Comparison of ENCODE assay signal across 16 cellular contexts in the genomic region with DNA sequence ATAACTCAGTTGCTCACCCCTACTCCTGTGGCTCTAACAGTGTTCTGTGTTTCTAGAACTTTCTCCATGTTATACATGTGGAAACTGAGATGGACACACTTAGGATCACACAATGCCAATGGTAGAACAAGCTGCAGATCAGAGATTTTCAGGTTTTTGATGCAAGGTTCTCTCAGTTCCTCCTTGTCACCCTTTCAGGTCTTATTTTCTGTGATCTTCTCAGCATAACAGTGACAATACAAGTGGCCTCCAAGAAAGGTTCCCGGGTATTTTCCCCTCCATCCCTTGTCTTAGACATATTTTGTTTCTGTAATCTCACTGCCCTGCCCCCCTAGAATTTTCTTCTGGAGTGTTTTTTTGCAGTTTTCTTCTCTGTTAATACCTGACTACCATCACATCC. TPM values are rescaled to one million over a fixed set of nuclear protein-coding genes. Genes with fewer than 3 reads are reported as not detected.
DNase-seq lines count a peak whose midpoint lies in the region; ATAC-seq, FAIRE-seq and TF ChIP-seq lines count a peak whose summit lies in the region.
"Had no signal": no experiment of that assay in that cellular context is flagged by ENCODE, and none has a peak within 500 bp of the region (broad histone marks: within the 10 kb centered on the region; RNA-seq: fewer than 3 reads in every experiment).

No MANE protein-coding gene starts in this region.

- H3K9ac ChIP-seq in SK-N-SH: no peak overlapping the region

- no peaks in the 10 kb centered on the region for H3K9me2 ChIP-seq in SK-N-SH

- H3K27me3 Mint-ChIP-seq in activated B cell treated with CpG ODN at 0.5 μM for 24 hours: no peaks in the 10 kb centered on the region
- no peaks in the 10 kb centered on the region for H3K27me3 Mint-ChIP-seq in activated CD4-positive, alpha-beta T cell treated with anti-CD3 and anti-CD28 coated beads, Interleukin-2, amount 10 ng/mL, durations not matched to agents 7 days and 5 days
- peaks cover 72% of the 10 kb centered on the region for H3K27me3 Mint-ChIP-seq in T-helper 2 cell treated with Interferon-gamma antibody and Interleukin-4, amounts not matched to agents 5 μg/mL and 100 μg/mL, for 36 hours (ENCODE audit: low read depth)
- H3K27me3 Mint-ChIP-seq: stimulated activated naive CD8-positive, alpha-beta T cell treated with anti-CD3 and anti-CD28 coated beads, Interleukin-15, Interleukin-2, amounts not matched to agents 100 ng/mL and 50 ng/mL, for 24 hours had no signal

- POLR2A ChIA-PET in activated B cell treated with CpG ODN at 0.5 μM for 24 hours (lab: Charles Lee) (interaction anchor here (0.7 to 1.4 kb wide), 7 partner anchors 14 to 128 kb away, joined by 3 to 7 read pairs (median 3); no protein-coding TSS in a partner anchor), SK-N-SH (lab: Yijun Ruan, JAX) (no interaction called here)
- POLR2A ChIA-PET in activated CD4-positive, alpha-beta T cell treated with anti-CD3 and anti-CD28 coated beads, Interleukin-2, amount 10 ng/mL, durations not matched to agents 7 days and 5 days (lab: Charles Lee): no interaction called here

- H3K36me3 ChIP-seq in right atrium auricular region (no peaks in the 10 kb centered on the region), SK-N-SH (replicated peaks in 1 of 2; ENCODE audit: control insufficient read depth in 1 of 2, insufficient read depth in 2 of 2, low read length in 1 of 2) (no peaks in the 10 kb centered on the region)

- no peaks in the 10 kb centered on the region for H3K36me3 Mint-ChIP-seq in activated B cell treated with CpG ODN at 0.5 μM for 24 hours (ENCODE audit: low read depth)
- H3K36me3 Mint-ChIP-seq in activated CD4-positive, alpha-beta T cell treated with anti-CD3 and anti-CD28 coated beads, Interleukin-2, amount 10 ng/mL, durations not matched to agents 7 days and 5 days (ENCODE audit: low read depth): peaks cover 28% of the 10 kb centered on the region
- no peaks in the 10 kb centered on the region for H3K36me3 Mint-ChIP-seq in T-helper 2 cell treated with Interferon-gamma antibody and Interleukin-4, amounts not matched to agents 5 μg/mL and 100 μg/mL, for 36 hours (ENCODE audit: low read depth)
- H3K36me3 Mint-ChIP-seq: activated naive CD4-positive, alpha-beta T cell treated with anti-CD3 and anti-CD28 coated beads, Interleukin-2, amount 50 U/mL, for 72 hours had no signal

- no peak overlapping the region for H3K27ac ChIP-seq in right atrium auricular region
- no peak overlapping the region for H3K27ac ChIP-seq in SK-N-SH (ENCODE audit: low read depth in 2 of 2, low read length in 1 of 2)
- H3K27ac ChIP-seq: C4-2B had no signal

- H3K4me2 ChIP-seq in SK-N-SH: no peak overlapping the region

- DNase-seq in GM18507 (ENCODE audit: extremely low spot score, insufficient read length, low read depth) (no peak), activated B cell treated with CpG ODN at 0.5 μM for 24 hours (no peak), right atrium auricular region (ENCODE audit: low spot score) (no peak), SK-N-SH (no peak)
- DNase-seq in activated CD4-positive, alpha-beta T cell treated with anti-CD3 and anti-CD28 coated beads, Interleukin-2, amount 10 ng/mL, durations not matched to agents 7 days and 5 days: no peak
- no peak for DNase-seq in T-helper 2 cell treated with Interferon-gamma antibody and Interleukin-4, amounts not matched to agents 5 μg/mL and 100 μg/mL, for 36 hours (ENCODE audit: low spot score)
- DNase-seq: dermis blood vessel endothelial cell; NCI-H524; stimulated activated CD4-positive, alpha-beta T cell treated with anti-CD3 and anti-CD28 coated beads, Interleukin-1b, Interleukin-23, amount 100 ng/mL, for 48 hours; SW 1271 had no signal

- peaks cover 0 to 65% of the 10 kb centered on the region in 2 donors for H3K4me1 ChIP-seq in right atrium auricular region
- peaks cover 6 to 39% of the 10 kb centered on the region in 2 experiments; a peak in 3 of 4 replicates for H3K4me1 ChIP-seq in SK-N-SH (ENCODE audit: control insufficient read depth in 1 of 2, insufficient read depth in 2 of 2, low read depth in 1 of 2, low read length in 1 of 2)

- H2AFZ ChIP-seq in SK-N-SH (ENCODE audit: low read depth): no peak overlapping the region

- H3K27me3 ChIP-seq in right atrium auricular region: no peaks in the 10 kb centered on the region
- H3K27me3 ChIP-seq in SK-N-SH (ENCODE audit: insufficient read depth): no peaks in the 10 kb centered on the region

- H3K4me3 Mint-ChIP-seq in activated B cell treated with CpG ODN at 0.5 μM for 24 hours: peak overlapping the region; percentile 21
- no peak overlapping the region for H3K4me3 Mint-ChIP-seq in activated CD4-positive, alpha-beta T cell treated with anti-CD3 and anti-CD28 coated beads, Interleukin-2, amount 10 ng/mL, durations not matched to agents 7 days and 5 days
- H3K4me3 Mint-ChIP-seq in T-helper 2 cell treated with Interferon-gamma antibody and Interleukin-4, amounts not matched to agents 5 μg/mL and 100 μg/mL, for 36 hours: no peak overlapping the region

- intact Hi-C loops in activated B cell treated with CpG ODN at 0.5 μM for 24 hours (cut with micrococcal nuclease): loop anchor here (2.0 to 5.0 kb wide), 3 partner anchors 15 to 90 kb away; no protein-coding TSS in a partner anchor

- WGBS in SK-N-SH (ENCODE audit: low lambda C conversion rate): 90% methylated on average over 1 of the region's 1 CpG

- H3K4me3 ChIP-seq in right atrium auricular region (no peak overlapping the region), SK-N-SH (ENCODE audit: low read depth in 2 of 2, low read length in 1 of 2) (no peak overlapping the region)

- TF ChIP-seq RAD21 in SK-N-SH (IDR thresholded peaks at IDR 0.05; ENCODE audit: low read length): no peak

- TF ChIP-seq EP300 in SK-N-SH (IDR thresholded peaks at IDR 0.05; ENCODE audit: borderline replicate concordance in 1 of 2, low read depth in 1 of 2, low read length in 1 of 2): no peak

- FAIRE-seq in GM18507 (lab: Jason Lieb, UNC): peak; percentile 83
- FAIRE-seq: frontal cortex had no signal

- H3K9me3 Mint-ChIP-seq in activated B cell treated with CpG ODN at 0.5 μM for 24 hours: no peaks in the 10 kb centered on the region
- H3K9me3 Mint-ChIP-seq in activated CD4-positive, alpha-beta T cell treated with anti-CD3 and anti-CD28 coated beads, Interleukin-2, amount 10 ng/mL, durations not matched to agents 7 days and 5 days: no peaks in the 10 kb centered on the region
- no peaks in the 10 kb centered on the region for H3K9me3 Mint-ChIP-seq in T-helper 2 cell treated with Interferon-gamma antibody and Interleukin-4, amounts not matched to agents 5 μg/mL and 100 μg/mL, for 36 hours
- H3K9me3 Mint-ChIP-seq: activated naive CD4-positive, alpha-beta T cell treated with anti-CD3 and anti-CD28 coated beads, Interleukin-2, amount 50 U/mL, for 72 hours; stimulated activated naive CD8-positive, alpha-beta T cell treated with anti-CD3 and anti-CD28 coated beads, Interleukin-15, Interleukin-2, amounts not matched to agents 100 ng/mL and 50 ng/mL, for 24 hours had no signal

- H3K9me3 ChIP-seq in right atrium auricular region (no peaks in the 10 kb centered on the region), SK-N-SH (no peaks in the 10 kb centered on the region)

- peaks cover 99% of the 10 kb centered on the region for H3K4me1 Mint-ChIP-seq in activated B cell treated with CpG ODN at 0.5 μM for 24 hours
- H3K4me1 Mint-ChIP-seq in activated CD4-positive, alpha-beta T cell treated with anti-CD3 and anti-CD28 coated beads, Interleukin-2, amount 10 ng/mL, durations not matched to agents 7 days and 5 days: peaks cover 90% of the 10 kb centered on the region
- H3K4me1 Mint-ChIP-seq in T-helper 2 cell treated with Interferon-gamma antibody and Interleukin-4, amounts not matched to agents 5 μg/mL and 100 μg/mL, for 36 hours (ENCODE audit: low read depth): peaks cover 51% of the 10 kb centered on the region

- no peaks in the 10 kb centered on the region for H3K79me2 ChIP-seq in SK-N-SH (ENCODE audit: insufficient read depth)

- CTCF ChIA-PET in activated B cell treated with CpG ODN at 0.5 μM for 24 hours (lab: Charles Lee): interaction anchor here (1.0 to 1.9 kb wide), 2 partner anchors 129 to 164 kb away, joined by 6 to 9 read pairs; no protein-coding TSS in a partner anchor
- CTCF ChIA-PET in activated CD4-positive, alpha-beta T cell treated with anti-CD3 and anti-CD28 coated beads, Interleukin-2, amount 10 ng/mL, durations not matched to agents 7 days and 5 days (lab: Charles Lee): no interaction called here
- CTCF ChIA-PET in SK-N-SH (lab: Yijun Ruan, JAX): interaction anchor here (1.4 to 1.5 kb wide), 2 partner anchors 10 to 128 kb away, joined by 3 to 4 read pairs; no protein-coding TSS in a partner anchor

- TF ChIP-seq CTCF in activated B cell treated with CpG ODN at 0.5 μM for 24 hours (IDR thresholded peaks at IDR 0.05): no peak
- TF ChIP-seq CTCF in right atrium auricular region (IDR thresholded peaks at IDR 0.05): no peak
- no peak for TF ChIP-seq CTCF in SK-N-SH (IDR thresholded peaks at IDR 0.05)

- no peaks in the 10 kb centered on the region for H3F3A ChIP-seq in SK-N-SH (replicated peaks; ENCODE audit: insufficient read depth)

- H4K20me1 ChIP-seq in SK-N-SH (ENCODE audit: insufficient read depth): no peaks in the 10 kb centered on the region

- peak overlapping the region; percentile 82 for H3K27ac Mint-ChIP-seq in activated B cell treated with CpG ODN at 0.5 μM for 24 hours
- no peak overlapping the region for H3K27ac Mint-ChIP-seq in activated CD4-positive, alpha-beta T cell treated with anti-CD3 and anti-CD28 coated beads, Interleukin-2, amount 10 ng/mL, durations not matched to agents 7 days and 5 days
- H3K27ac Mint-ChIP-seq in T-helper 2 cell treated with Interferon-gamma antibody and Interleukin-4, amounts not matched to agents 5 μg/mL and 100 μg/mL, for 36 hours: no peak overlapping the region
- H3K27ac Mint-ChIP-seq: activated naive CD4-positive, alpha-beta T cell treated with anti-CD3 and anti-CD28 coated beads, Interleukin-2, amount 50 U/mL, for 72 hours had no signal

- ATAC-seq in GM21390 (IDR thresholded peaks at IDR 0.05; ENCODE audit: unreplicated experiment): peak; percentile 51
- ATAC-seq in HG03064 (IDR thresholded peaks at IDR 0.05; ENCODE audit: low read depth, unreplicated experiment): peak; percentile 39
- ATAC-seq in activated B cell treated with CpG ODN at 0.5 μM for 24 hours (ENCODE audit: low read depth): peak; percentile 15
- ATAC-seq: activated naive CD4-positive, alpha-beta T cell treated with anti-CD3 and anti-CD28 coated beads, Interleukin-2, amount 50 U/mL, for 72 hours had no signal

RNA-seq across cellular contexts. Expression of gene MGAT5, which starts 6.2 kb away (rescaled TPM):
- 66.7 and 69.0 TPM in 2 replicates for total RNA-seq in activated B cell treated with CpG ODN at 0.5 μM for 24 hours
- 10 to 100 TPM; 48.2 to 56.7 TPM for total RNA-seq in activated CD4-positive, alpha-beta T cell treated with anti-CD3 and anti-CD28 coated beads, Interleukin-2, amount 10 ng/mL, durations not matched to agents 7 days and 5 days
- total RNA-seq in right atrium auricular region: 10 to 100 TPM; 56.9 to 91.0 TPM
- 18.2 and 20.6 TPM in 2 replicates for polyA plus RNA-seq in SK-N-SH (2012; rRNA removed)
- 18.2 and 21.6 TPM in 2 replicates for polyA plus RNA-seq in SK-N-SH (2012; cell fraction: cytosol; rRNA removed)
- polyA plus RNA-seq in SK-N-SH (2012; cell fraction: nucleus; rRNA removed): 10.5 and 14.6 TPM in 2 replicates
